In the genomic region with DNA sequence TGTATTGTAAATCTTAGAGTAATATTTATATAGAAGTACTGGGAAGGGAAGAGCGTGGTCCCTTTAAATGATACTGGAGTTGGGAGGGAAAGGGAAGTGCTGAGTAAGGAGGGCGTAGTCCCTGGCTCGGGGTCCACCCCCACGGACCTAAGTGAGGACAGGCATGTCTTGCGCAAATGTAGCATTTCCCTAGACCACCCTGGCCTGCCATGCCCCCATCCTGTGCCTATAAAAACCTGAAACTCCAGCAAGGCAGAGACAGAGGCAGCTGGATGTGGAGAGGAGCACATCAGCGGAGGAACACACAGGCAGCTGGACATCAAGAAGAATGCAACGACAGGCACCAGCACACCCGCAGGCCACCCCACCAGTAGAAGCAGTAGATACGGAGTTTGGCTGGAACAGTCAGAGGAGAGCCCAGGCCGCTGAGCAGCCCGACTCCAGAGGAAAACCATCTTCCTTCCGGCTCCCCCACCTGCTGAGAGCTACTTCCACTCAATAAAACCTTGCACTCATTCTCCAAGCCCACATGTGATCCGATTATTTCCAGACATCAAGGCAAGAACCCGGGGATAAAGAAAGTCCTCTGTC, we compare ENCODE assay signal across 18 cellular contexts.
"Had no signal": no experiment of that assay in that cellular context is flagged by ENCODE, and none has a peak within 500 bp of the region (broad histone marks: within the 10 kb centered on the region; RNA-seq: fewer than 3 reads in every experiment).

No MANE protein-coding gene starts in this region.

- H3K27me3 ChIP-seq: adrenal gland, breast epithelium, gastrocnemius medialis, heart left ventricle had no signal

- H3K27me3 Mint-ChIP-seq: stimulated activated naive CD8-positive, alpha-beta T cell treated with anti-CD3 and anti-CD28 coated beads, Interleukin-15, Interleukin-2, amounts not matched to agents 100 ng/mL and 50 ng/mL, for 24 hours had no signal

- H3K36me3 ChIP-seq: adrenal gland, gastrocnemius medialis, heart left ventricle, left ventricle myocardium inferior had no signal

- H3K36me3 Mint-ChIP-seq: activated naive CD4-positive, alpha-beta T cell treated with anti-CD3 and anti-CD28 coated beads, Interleukin-2, amount 50 U/mL, for 72 hours had no signal

- H3K27ac ChIP-seq: adrenal gland, breast epithelium, coronary artery, gastrocnemius medialis, heart left ventricle, left ventricle myocardium inferior, VCaP had no signal

- H3K4me3 ChIP-seq: adrenal gland, breast epithelium, coronary artery, gastrocnemius medialis, heart left ventricle, left ventricle myocardium inferior had no signal

- DNase-seq: activated CD4-positive, alpha-beta T cell treated with anti-CD3 and anti-CD28 coated beads, Interleukin-2, amount 50 U/mL, for 4 hours; activated gamma-delta T cell treated with Interleukin-2 at 50 U/mL for 16 hours; adrenal gland; gastrocnemius medialis; heart left ventricle; left ventricle myocardium inferior; nephron progenitor cell; occipital lobe; stimulated activated CD4-positive, alpha-beta T cell treated with anti-CD3 and anti-CD28 coated beads, Interleukin-2, amount 100 ng/mL, for 24 hours; T-helper 9 cell; trophoblast cell had no signal

- FAIRE-seq: astrocyte, endometrium had no signal

- H3K27ac Mint-ChIP-seq: activated naive CD4-positive, alpha-beta T cell treated with anti-CD3 and anti-CD28 coated beads, Interleukin-2, amount 50 U/mL, for 72 hours; nephron progenitor cell; stimulated activated naive CD8-positive, alpha-beta T cell treated with anti-CD3 and anti-CD28 coated beads, Interleukin-15, Interleukin-2, amounts not matched to agents 100 ng/mL and 50 ng/mL, for 24 hours had no signal

- H3K4me1 ChIP-seq: adrenal gland, breast epithelium, gastrocnemius medialis, heart left ventricle, left ventricle myocardium inferior had no signal

- H3K4me1 Mint-ChIP-seq: nephron progenitor cell had no signal

- H3K9me3 ChIP-seq: adrenal gland, gastrocnemius medialis had no signal

- ATAC-seq: activated naive CD4-positive, alpha-beta T cell treated with anti-CD3 and anti-CD28 coated beads, Interleukin-2, amount 50 U/mL, for 72 hours; gastrocnemius medialis; heart left ventricle had no signal

- H3K9me3 Mint-ChIP-seq: nephron progenitor cell had no signal

- H3K4me3 Mint-ChIP-seq: nephron progenitor cell; stimulated activated naive CD8-positive, alpha-beta T cell treated with anti-CD3 and anti-CD28 coated beads, Interleukin-15, Interleukin-2, amounts not matched to agents 100 ng/mL and 50 ng/mL, for 24 hours had no signal
